ENCODE assay signal across 1 cellular context in the genomic region with DNA sequence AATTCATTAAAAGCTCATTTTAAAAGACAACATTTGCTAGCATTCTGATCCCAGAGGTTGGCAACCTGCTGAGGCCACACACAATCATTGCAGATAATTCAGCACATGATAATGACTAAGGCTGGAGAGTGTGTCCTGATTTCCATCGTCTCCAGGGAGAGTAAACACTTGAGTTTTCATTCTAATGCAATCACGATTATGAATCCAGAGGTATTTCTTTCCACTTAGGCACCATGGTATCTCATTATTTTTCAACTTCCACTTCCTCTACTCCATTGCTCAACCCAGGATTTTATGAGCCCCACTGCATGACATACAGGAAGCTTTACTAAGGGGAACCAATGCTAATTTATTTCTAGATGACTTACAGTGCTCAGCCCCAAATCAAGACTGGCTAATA.
TF ChIP-seq lines count a peak whose summit lies in the region.

No MANE protein-coding gene starts in this region.

TF ChIP-seq in HEK293, 187 proteins besides CTCF, POLR2A, EP300 and RAD21 (continued from another document):
- TF ChIP-seq TSHZ1 (tag by site-specific recombination; IDR thresholded peaks at IDR 0.05; ENCODE audit: borderline replicate concordance), result peak; percentile 17; the same call in 1 of the 2 replicates
- TF ChIP-seq ZNF24 (tag by site-specific recombination; IDR thresholded peaks at IDR 0.05), result no peak
- 0 out of 2 replicates have a peak, but pooled peaks have one; percentile 33 for TF ChIP-seq GFI1B (tag by site-specific recombination; IDR thresholded peaks at IDR 0.05)
- peak; percentile 68 for TF ChIP-seq WT1 (tag by site-specific recombination; IDR thresholded peaks at IDR 0.05)
